9 cellular contexts compared by ENCODE assay signal in genomic region chr21:46661211-46661625, GRCh38. TPM values are rescaled to one million over a fixed set of nuclear protein-coding genes. Genes with fewer than 3 reads are reported as not detected.
DNase-seq lines count a peak whose midpoint lies in the region; ATAC-seq and TF ChIP-seq lines count a peak whose summit lies in the region.
"Had no signal": no experiment of that assay in that cellular context is flagged by ENCODE, and none has a peak within 500 bp of the region (broad histone marks: within the 10 kb centered on the region; RNA-seq: fewer than 3 reads in every experiment).

No MANE protein-coding gene starts in this region.

- ATAC-seq in left cardiac atrium = peak; percentile 85 to 95
- ATAC-seq in psoas muscle = peak; percentile 58 to 90 (median 77)
- no peak for ATAC-seq in GM19397 (IDR thresholded peaks at IDR 0.05; ENCODE audit: unreplicated experiment)
- ATAC-seq in HG02852 (IDR thresholded peaks at IDR 0.05; ENCODE audit: unreplicated experiment) = no peak

- H3K79me2 ChIP-seq in Karpas-422 (ENCODE audit: low read length) = no peaks in the 10 kb centered on the region

- H3K4me3 ChIP-seq in Karpas-422 (ENCODE audit: low read length) (no peak overlapping the region), psoas muscle (peak overlapping the region; percentile 46)

- H2AFZ ChIP-seq in Karpas-422 (ENCODE audit: low read length) = no peak overlapping the region

- intact Hi-C loops in left cardiac atrium (cut with DNase I) = no loop called here
- intact Hi-C loops in psoas muscle (cut with DNase I) = no loop called here

- H3K4me1 ChIP-seq in Karpas-422 (ENCODE audit: low read length) (peaks cover 5% of the 10 kb centered on the region; the same call in 1 of the 2 replicates), psoas muscle (no peaks in the 10 kb centered on the region)

- H3K9ac ChIP-seq in Karpas-422 (ENCODE audit: low read length) = no peak overlapping the region
- H3K9ac ChIP-seq: KMS-11 had no signal

- no peak overlapping the region for H3K27ac ChIP-seq in Karpas-422 (ENCODE audit: low read length)
- no peak overlapping the region for H3K27ac ChIP-seq in psoas muscle
- H3K27ac ChIP-seq: KMS-11 had no signal

- 9 to 15% (median 13%) methylated on average over 29 of the region's 29 CpGs for WGBS in psoas muscle, 3 donors

- no peaks in the 10 kb centered on the region for H4K20me1 ChIP-seq in Karpas-422 (ENCODE audit: insufficient read depth, low read depth, low read length)

- DNase-seq in COLO668 (lab: John Stamatoyannopoulos, UW; ENCODE audit: unreplicated experiment) (peak; percentile 57), Karpas-422 (peak; percentile 78), amniotic epithelial cell (ENCODE audit: low read depth) (peak; percentile 81), left cardiac atrium (peak; percentile 70), psoas muscle (peak; percentile 61 to 80), DMS114 treated with DMSO at 0.1 percent for 48 hours (lab: John Stamatoyannopoulos, UW; ENCODE audit: unreplicated experiment) (no peak)

- no peaks in the 10 kb centered on the region for H3K36me3 ChIP-seq in Karpas-422 (ENCODE audit: insufficient read depth, low read length)
- H3K36me3 ChIP-seq in psoas muscle (ENCODE audit: insufficient read depth in 1 of 2, low read depth in 1 of 2) = peaks cover 0 to 44% of the 10 kb centered on the region in 2 donors

- H3K27me3 ChIP-seq in Karpas-422 (ENCODE audit: low read length) (no peaks in the 10 kb centered on the region), psoas muscle (ENCODE audit: insufficient read depth in 3 of 3, low read length in 2 of 3) (no peaks in the 10 kb centered on the region)

- peak; percentile 69 for TF ChIP-seq CTCF in psoas muscle (IDR thresholded peaks at IDR 0.05)

- H3K4me2 ChIP-seq in Karpas-422 (ENCODE audit: low read depth, low read length, poor library complexity, severe bottlenecking) = no peak overlapping the region
- H3K4me2 ChIP-seq: KMS-11 had no signal

- no peaks in the 10 kb centered on the region for H3K9me3 ChIP-seq in Karpas-422 (ENCODE audit: low read length)
- H3K9me3 ChIP-seq in psoas muscle = peaks cover 4% of the 10 kb centered on the region

- H3K9me2 ChIP-seq in Karpas-422 (replicated peaks; ENCODE audit: insufficient read depth, low read length) = no peaks in the 10 kb centered on the region

RNA-seq across cellular contexts. Expression of gene PRMT2, which starts 25.7 kb away (rescaled TPM):
- total RNA-seq in Karpas-422 (2014; rRNA removed; shearing (Covaris generic); ENCODE audit: low replicate concordance) = 62.0 and 99.3 TPM in 2 replicates
- 10 to 100 TPM; 60.2 to 67.9 TPM for total RNA-seq in left cardiac atrium
- total RNA-seq in psoas muscle = 10 to 100 TPM; 15.4 to 33.6 (median 25.0) TPM
- polyA plus RNA-seq in psoas muscle = 10 to 100 TPM; 19.4 to 41.5 (median 29.8) TPM

RNA-seq across cellular contexts. Expression of gene S100B, which starts 56.3 kb away (rescaled TPM):
- total RNA-seq in Karpas-422 (2014; rRNA removed; shearing (Covaris generic); ENCODE audit: low replicate concordance) = not detected in 2 replicates
- 10 to 100 TPM; 12.8 to 41.0 TPM for total RNA-seq in left cardiac atrium
- 1 to 10 TPM in 1 of 4 donors, under 1 TPM in 3; 0.52 to 2.0 (median 0.80) TPM for total RNA-seq in psoas muscle
- polyA plus RNA-seq in psoas muscle = 1 to 10 TPM; 1.1 to 2.0 (median 1.7) TPM

Comparison
In these comparisons a context has a peak if more than half of its experiments do, and no peak if none do; other contexts are left out.
1. ATAC-seq: peak in left cardiac atrium (2 of 2) and psoas muscle (4 of 4); none in GM19397 (single experiment) and HG02852 (single experiment).
2. RNA of gene S100B, which starts 56.3 kb away (total RNA-seq): 12.8 to 41.0 TPM in left cardiac atrium; 0.52 to 2.0 TPM in psoas muscle and not detected in Karpas-422; every median in the first group is over 4 times any median in the second.